30 cellular contexts compared by ENCODE assay signal in genomic region chr3:184001761-184002160, GRCh38. TPM values are rescaled to one million over a fixed set of nuclear protein-coding genes. Genes with fewer than 3 reads are reported as not detected.
"Had no signal": no experiment of that assay in that cellular context is flagged by ENCODE, and none has a peak within 500 bp of the region (broad histone marks: within the 10 kb centered on the region; RNA-seq: fewer than 3 reads in every experiment).

No MANE protein-coding gene starts in this region.

- H3K4me1 ChIP-seq: prostate gland had no signal

- H3K27me3 Mint-ChIP-seq: activated CD4-positive, alpha-beta memory T cell treated with anti-CD3 and anti-CD28 coated beads for 36 hours; activated CD4-positive, alpha-beta T cell treated with anti-CD3 and anti-CD28 coated beads, Interleukin-2, amount 10 ng/mL, durations not matched to agents 24 days and 14 days; activated naive CD4-positive, alpha-beta T cell treated with anti-CD3 and anti-CD28 coated beads, Interleukin-2, amount 50 U/mL, for 24 hours; activated naive CD8-positive, alpha-beta T cell treated with anti-CD3 and anti-CD28 coated beads, Interleukin-2, amount 50 U/mL, for 24 hours; activated T-cell treated with anti-CD3 and anti-CD28 coated beads, Interleukin-2, amount 50 U/mL, for 24 hours had no signal

- ATAC-seq: activated naive CD8-positive, alpha-beta T cell treated with anti-CD3 and anti-CD28 coated beads, Interleukin-2, amount 50 U/mL, for 24 hours; left colon; natural killer cell had no signal

- H3K9ac ChIP-seq: SK-N-SH had no signal

- H3K36me3 Mint-ChIP-seq: natural killer cell had no signal

- H3K9me3 ChIP-seq: esophagus muscularis mucosa, prostate gland, SK-N-SH, spleen, tibial nerve had no signal

- H3K36me3 ChIP-seq: prostate gland had no signal

- H3K27ac Mint-ChIP-seq: activated CD4-positive, alpha-beta memory T cell treated with anti-CD3 and anti-CD28 coated beads for 36 hours; activated CD4-positive, alpha-beta T cell treated with anti-CD3 and anti-CD28 coated beads, Interleukin-2, amount 10 ng/mL, durations not matched to agents 24 days and 14 days; activated naive CD4-positive, alpha-beta T cell treated with anti-CD3 and anti-CD28 coated beads, Interleukin-2, amount 50 U/mL, for 24 hours; activated naive CD8-positive, alpha-beta T cell treated with anti-CD3 and anti-CD28 coated beads, Interleukin-2, amount 50 U/mL, for 24 hours; activated T-cell treated with anti-CD3 and anti-CD28 coated beads, Interleukin-2, amount 50 U/mL, for 24 hours; activated T-helper 2 cell treated with anti-CD3 and anti-CD28 coated beads, Interferon-gamma antibody, Interleukin-2, Interleukin-4, amounts not matched to agents 10 μg/mL and 5 μg/mL and 100 μg/mL, durations not matched to agents 14 hours and 24 hours and 36 hours; natural killer cell; T-helper 1 cell treated with Interleukin-12 subunit alpha and Interleukin-12 subunit beta and Interleukin-4 antibody, amounts not matched to agents 30 μg/mL and 1 μg/mL, for 36 hours had no signal

- H3K4me3 Mint-ChIP-seq: activated CD4-positive, alpha-beta memory T cell treated with anti-CD3 and anti-CD28 coated beads for 36 hours; activated CD4-positive, alpha-beta T cell treated with anti-CD3 and anti-CD28 coated beads, Interleukin-2, amount 10 ng/mL, durations not matched to agents 24 days and 14 days; activated naive CD4-positive, alpha-beta T cell treated with anti-CD3 and anti-CD28 coated beads, Interleukin-2, amount 50 U/mL, for 24 hours; activated naive CD8-positive, alpha-beta T cell treated with anti-CD3 and anti-CD28 coated beads, Interleukin-2, amount 50 U/mL, for 24 hours; activated T-cell treated with anti-CD3 and anti-CD28 coated beads, Interleukin-2, amount 50 U/mL, for 24 hours; natural killer cell; T-helper 1 cell treated with Interleukin-12 subunit alpha and Interleukin-12 subunit beta and Interleukin-4 antibody, amounts not matched to agents 30 μg/mL and 1 μg/mL, for 36 hours had no signal

- H3K4me3 ChIP-seq: esophagus muscularis mucosa, prostate gland, spleen, tibial nerve had no signal

- H3K9me3 Mint-ChIP-seq: activated CD4-positive, alpha-beta memory T cell treated with anti-CD3 and anti-CD28 coated beads for 36 hours; activated CD4-positive, alpha-beta T cell treated with anti-CD3 and anti-CD28 coated beads, Interleukin-2, amount 10 ng/mL, durations not matched to agents 24 days and 14 days; activated naive CD4-positive, alpha-beta T cell treated with anti-CD3 and anti-CD28 coated beads, Interleukin-2, amount 50 U/mL, for 24 hours; activated naive CD8-positive, alpha-beta T cell treated with anti-CD3 and anti-CD28 coated beads, Interleukin-2, amount 50 U/mL, for 24 hours; activated T-cell treated with anti-CD3 and anti-CD28 coated beads, Interleukin-2, amount 50 U/mL, for 24 hours; activated T-helper 2 cell treated with anti-CD3 and anti-CD28 coated beads, Interferon-gamma antibody, Interleukin-2, Interleukin-4, amounts not matched to agents 10 μg/mL and 5 μg/mL and 100 μg/mL, durations not matched to agents 14 hours and 24 hours and 36 hours; natural killer cell; T-helper 1 cell treated with Interleukin-12 subunit alpha and Interleukin-12 subunit beta and Interleukin-4 antibody, amounts not matched to agents 30 μg/mL and 1 μg/mL, for 36 hours had no signal

- H3K4me2 ChIP-seq: SK-N-SH had no signal

- H3K27ac ChIP-seq: esophagus muscularis mucosa, prostate gland had no signal

- DNase-seq: activated CD4-positive, alpha-beta memory T cell treated with anti-CD3 and anti-CD28 coated beads for 36 hours; activated CD4-positive, alpha-beta T cell treated with anti-CD3 and anti-CD28 coated beads, Interleukin-2, amount 10 ng/mL, durations not matched to agents 24 days and 14 days; activated CD4-positive, CD25-positive, alpha-beta regulatory T cell treated with anti-CD3 and anti-CD28 coated beads, Interleukin-2, amount 50 U/mL, for 72 hours; activated CD8-positive, alpha-beta memory T cell treated with anti-CD3 and anti-CD28 coated beads, Interleukin-2, amount 50 U/mL, for 48 hours; activated naive CD8-positive, alpha-beta T cell treated with anti-CD3 and anti-CD28 coated beads, Interleukin-2, amount 50 U/mL, for 24 hours; activated T-cell treated with anti-CD3 and anti-CD28 coated beads, Interleukin-2, amount 50 U/mL, for 24 hours; amygdala; cortex of kidney; foreskin melanocyte; hippocampal formation; left colon; midbrain; natural killer cell; SK-N-SH; spleen; stimulated activated naive CD4-positive, alpha-beta T cell; SW 1271; T1000 had no signal

- H3K27me3 ChIP-seq: esophagus muscularis mucosa, spleen, tibial nerve had no signal

RNA-seq across cellular contexts. Expression of gene HTR3D, which starts 29.8 kb away (rescaled TPM):
- total RNA-seq: activated CD4-positive, alpha-beta memory T cell treated with anti-CD3 and anti-CD28 coated beads for 36 hours; activated CD4-positive, alpha-beta T cell treated with anti-CD3 and anti-CD28 coated beads, Interleukin-2, amount 10 ng/mL, durations not matched to agents 24 days and 14 days; activated T-helper 2 cell treated with anti-CD3 and anti-CD28 coated beads, Interferon-gamma antibody, Interleukin-2, Interleukin-4, amounts not matched to agents 10 μg/mL and 5 μg/mL and 100 μg/mL, durations not matched to agents 14 hours and 24 hours and 36 hours; chondrocyte; endothelial cell of umbilical vein; esophagus muscularis mucosa; left colon; lower leg skin; natural killer cell; omental fat pad; prostate gland; spleen; temporal lobe; tibial nerve had no signal
- polyA plus RNA-seq: endothelial cell of umbilical vein, keratinocyte, SK-N-SH, spleen had no signal

RNA-seq across cellular contexts. Expression of gene HTR3C, which starts 51.1 kb away (rescaled TPM):
- total RNA-seq: activated CD4-positive, alpha-beta memory T cell treated with anti-CD3 and anti-CD28 coated beads for 36 hours; activated CD4-positive, alpha-beta T cell treated with anti-CD3 and anti-CD28 coated beads, Interleukin-2, amount 10 ng/mL, durations not matched to agents 24 days and 14 days; activated T-helper 2 cell treated with anti-CD3 and anti-CD28 coated beads, Interferon-gamma antibody, Interleukin-2, Interleukin-4, amounts not matched to agents 10 μg/mL and 5 μg/mL and 100 μg/mL, durations not matched to agents 14 hours and 24 hours and 36 hours; chondrocyte; endothelial cell of umbilical vein; esophagus muscularis mucosa; left colon; lower leg skin; natural killer cell; spleen; temporal lobe; tibial nerve had no signal
- polyA plus RNA-seq: endothelial cell of umbilical vein, keratinocyte, SK-N-SH, spleen had no signal
